In genomic region chr11:65788801-65789200, GRCh38 we compare ENCODE assay signal across 17 cellular contexts. TPM values are rescaled to one million over a fixed set of nuclear protein-coding genes. Genes with fewer than 3 reads are reported as not detected.
A peak's percentile ranks its signal among the peaks of the same experiment; 100 is the strongest.
DNase-seq lines count a peak whose midpoint lies in the region; ATAC-seq, FAIRE-seq and TF ChIP-seq lines count a peak whose summit lies in the region.
"Had no signal": no experiment of that assay in that cellular context is flagged by ENCODE, and none has a peak within 500 bp of the region (broad histone marks: within the 10 kb centered on the region; RNA-seq: fewer than 3 reads in every experiment).

No MANE protein-coding gene starts in this region.

- peaks cover 9 to 10% of the 10 kb centered on the region in 2 donors for H3K27me3 ChIP-seq in breast epithelium
- H3K27me3 ChIP-seq in mammary epithelial cell (ENCODE audit: insufficient read depth, low read length), result no peaks in the 10 kb centered on the region
- H3K27me3 ChIP-seq in colonic mucosa, result peaks cover 15% of the 10 kb centered on the region
- H3K27me3 ChIP-seq in mucosa of stomach (ENCODE audit: control insufficient read depth, insufficient read depth, low read length), result peaks cover 22% of the 10 kb centered on the region
- peaks cover 38% of the 10 kb centered on the region for H3K27me3 ChIP-seq in transverse colon
- H3K27me3 ChIP-seq in SJCRH30, result peaks cover 32% of the 10 kb centered on the region
- peaks cover 29% of the 10 kb centered on the region for H3K27me3 ChIP-seq in CD8-positive, alpha-beta T cell (ENCODE audit: insufficient read depth, low read length)

- H3K4me2 ChIP-seq in mammary epithelial cell (ENCODE audit: insufficient read depth, low read depth, low read length), result no peak overlapping the region

- no peaks in the 10 kb centered on the region for H3K9me3 ChIP-seq in breast epithelium
- no peaks in the 10 kb centered on the region for H3K9me3 ChIP-seq in mammary epithelial cell (replicated peaks; ENCODE audit: insufficient read depth, low read length)
- no peaks in the 10 kb centered on the region for H3K9me3 ChIP-seq in colonic mucosa
- H3K9me3 ChIP-seq in mucosa of stomach (ENCODE audit: control insufficient read depth, low read length), result no peaks in the 10 kb centered on the region
- H3K9me3 ChIP-seq in transverse colon, result no peaks in the 10 kb centered on the region
- H3K9me3 ChIP-seq in SJCRH30 (replicated peaks), result no peaks in the 10 kb centered on the region
- no peaks in the 10 kb centered on the region for H3K9me3 ChIP-seq in CD8-positive, alpha-beta T cell (ENCODE audit: low read length)
- H3K9me3 ChIP-seq: A549 had no signal

- no peak overlapping the region for H3K9ac ChIP-seq in mammary epithelial cell (ENCODE audit: insufficient read depth, low read length)
- peak overlapping the region; percentile 70 to 89 for H3K9ac ChIP-seq in colonic mucosa (ENCODE audit: low read depth in 2 of 2, low read length in 2 of 2)
- peak overlapping the region; percentile 53 for H3K9ac ChIP-seq in mucosa of stomach (ENCODE audit: low read length)

- H3K27ac Mint-ChIP-seq in CD8-positive, alpha-beta T cell, result no peak overlapping the region
- H3K27ac Mint-ChIP-seq: activated naive CD8-positive, alpha-beta T cell treated with anti-CD3 and anti-CD28 coated beads, Interleukin-2, amount 10 ng/mL, durations not matched to agents 7 days and 5 days had no signal

- H3K4me1 Mint-ChIP-seq in CD8-positive, alpha-beta T cell (ENCODE audit: low read depth), result peaks cover 18% of the 10 kb centered on the region

- no peak for DNase-seq in breast epithelium (ENCODE audit: low spot score in 2 of 2)
- DNase-seq in mammary epithelial cell, result no peak
- DNase-seq in colonic mucosa, result peak; percentile 30
- DNase-seq in transverse colon, result no peak
- no peak for DNase-seq in GM19239 (ENCODE audit: insufficient read length, low spot score)
- DNase-seq in SJCRH30, result no peak
- DNase-seq in CD8-positive, alpha-beta T cell, result no peak
- DNase-seq: activated CD4-positive, alpha-beta T cell treated with anti-CD3 and anti-CD28 coated beads for 36 hours; activated naive CD8-positive, alpha-beta T cell treated with anti-CD3 and anti-CD28 coated beads, Interleukin-2, amount 10 ng/mL, durations not matched to agents 7 days and 5 days; activated T-cell treated with anti-CD3 and anti-CD28 coated beads for 4 hours; foreskin melanocyte; mesenchymal stem cell; NCI-H2081 had no signal

- 57% methylated on average over 1 of the region's 6 CpGs for WGBS in mammary epithelial cell (ENCODE audit: low coverage, missing lambda C conversion rate)
- WGBS in transverse colon (ENCODE audit: low coverage in 1 of 2), 2 donors, result 25 to 28% methylated on average over 2 to 6 of the region's 6 CpGs

- POLR2A ChIA-PET in CD8-positive, alpha-beta T cell (lab: Charles Lee), result no interaction called here

- peaks cover 38% of the 10 kb centered on the region for H3K27me3 Mint-ChIP-seq in CD8-positive, alpha-beta T cell (ENCODE audit: low read depth)

- H3K4me3 ChIP-seq in breast epithelium (peak overlapping the region in 2 of 3 donors; percentile 53 to 73), mammary epithelial cell (replicated peaks in 1 of 3; ENCODE audit: insufficient read depth in 1 of 3, low read depth in 2 of 3, low read length in 3 of 3) (no peak overlapping the region), colonic mucosa (peak overlapping the region; percentile 61), mucosa of stomach (ENCODE audit: low read length) (peak overlapping the region; percentile 36), transverse colon (peak overlapping the region in 3 of 4 donors; percentile 50 to 70 (median 59)), SJCRH30 (no peak overlapping the region)
- no peak overlapping the region for H3K4me3 ChIP-seq in CD8-positive, alpha-beta T cell (ENCODE audit: low read depth, low read length)

- H3K79me2 ChIP-seq in mammary epithelial cell (ENCODE audit: insufficient read depth, low read length), result peaks cover 16% of the 10 kb centered on the region

- intact Hi-C loops in breast epithelium (cut with DNase I; ENCODE audit: low total_unique reads) (no loop called here), mammary epithelial cell (cut with micrococcal nuclease) (no loop called here), colonic mucosa (cut with DNase I) (no loop called here), transverse colon (cut with DNase I; ENCODE audit: low total_unique reads) (no loop called here)
- intact Hi-C loops in CD8-positive, alpha-beta T cell (cut with DNase I, micrococcal nuclease), result loop anchor here in 1 of 2 experiments (10.0 kb wide), 1 partner anchor 244 kb away; no protein-coding TSS in a partner anchor

- no peak overlapping the region for H2AFZ ChIP-seq in mammary epithelial cell (ENCODE audit: low read depth, low read length)

- no peak for ATAC-seq in CD8-positive, alpha-beta T cell
- ATAC-seq: activated CD4-positive, alpha-beta T cell treated with anti-CD3 and anti-CD28 coated beads for 36 hours had no signal

- no TSS peak for BruUV-seq in mammary epithelial cell (replicated peaks; lab: Mats Ljungman, UMichigan)

- no peak for TF ChIP-seq CTCF in breast epithelium (IDR thresholded peaks at IDR 0.05)
- no peak for TF ChIP-seq CTCF in mammary epithelial cell (conservative IDR thresholded peaks at IDR 0.05 in 1 of 2, IDR thresholded peaks at IDR 0.05 in 1 of 2; ENCODE audit: extremely low read depth in 1 of 2, insufficient read depth in 1 of 2, low read depth in 1 of 2, low read length in 2 of 2)
- TF ChIP-seq CTCF in colonic mucosa (IDR thresholded peaks at IDR 0.05), result no peak
- no peak for TF ChIP-seq CTCF in transverse colon (IDR thresholded peaks at IDR 0.05)
- no peak for TF ChIP-seq CTCF in CD8-positive, alpha-beta T cell (IDR thresholded peaks at IDR 0.05)

- dilution Hi-C loops in mammary epithelial cell (cut with HindIII; ENCODE audit: low sequenced_read_pairs), result no loop called here

- TF ChIP-seq EP300 in transverse colon (IDR thresholded peaks at IDR 0.05; ENCODE audit: low read depth), result no peak

- no peaks in the 10 kb centered on the region for H4K20me1 ChIP-seq in mammary epithelial cell (ENCODE audit: insufficient read depth, low read length)

- peak overlapping the region; percentile 61 to 79 for H3K27ac ChIP-seq in breast epithelium
- H3K27ac ChIP-seq in mammary epithelial cell (ENCODE audit: insufficient read depth, low read depth, low read length), result no peak overlapping the region
- H3K27ac ChIP-seq in colonic mucosa, result peak overlapping the region; percentile 87
- peak overlapping the region; percentile 80 to 93 (median 86) for H3K27ac ChIP-seq in transverse colon
- no peak overlapping the region for H3K27ac ChIP-seq in SJCRH30
- no peak overlapping the region for H3K27ac ChIP-seq in CD8-positive, alpha-beta T cell (ENCODE audit: low read depth, low read length)
- H3K27ac ChIP-seq: A549 had no signal

- CTCF ChIA-PET in mammary epithelial cell (lab: Charles Lee; ENCODE audit: low non-redundant PET), result no interaction called here
- CTCF ChIA-PET in CD8-positive, alpha-beta T cell (lab: Charles Lee), result interaction anchor here (1.1 to 7.3 kb wide), 3 partner anchors 9 to 28 kb away, joined by 3 to 44 read pairs (median 6); partner anchors contain the start of gene AP5B1

- H3K9me3 Mint-ChIP-seq in CD8-positive, alpha-beta T cell, result no peaks in the 10 kb centered on the region
- H3K9me3 Mint-ChIP-seq: activated naive CD8-positive, alpha-beta T cell treated with anti-CD3 and anti-CD28 coated beads, Interleukin-2, amount 10 ng/mL, durations not matched to agents 7 days and 5 days had no signal

- H3K36me3 ChIP-seq in breast epithelium, result no peaks in the 10 kb centered on the region
- no peaks in the 10 kb centered on the region for H3K36me3 ChIP-seq in mammary epithelial cell (ENCODE audit: insufficient read depth, low read length)
- no peaks in the 10 kb centered on the region for H3K36me3 ChIP-seq in colonic mucosa
- H3K36me3 ChIP-seq in mucosa of stomach (ENCODE audit: control insufficient read depth, insufficient read depth, low read length), result no peaks in the 10 kb centered on the region
- no peaks in the 10 kb centered on the region for H3K36me3 ChIP-seq in transverse colon
- no peaks in the 10 kb centered on the region for H3K36me3 ChIP-seq in SJCRH30
- no peaks in the 10 kb centered on the region for H3K36me3 ChIP-seq in CD8-positive, alpha-beta T cell (ENCODE audit: insufficient read depth, low read length)

- FAIRE-seq in GM19239 (lab: Jason Lieb, UNC), result no peak
- FAIRE-seq: A549 had no signal

- in situ Hi-C loops in mammary epithelial cell (cut with MboI; ENCODE audit: low sequenced_read_pairs in 2 of 2), result no loop called here
- in situ Hi-C loops in transverse colon (cut with MboI; ENCODE audit: low pct_ligation_motif_present in 1 of 4, low pct_unique_long_range_greater_than_20kb in 1 of 4, low sequenced_read_pairs in 3 of 4), result no loop called here

- peaks cover 8 to 30% of the 10 kb centered on the region in 2 donors for H3K4me1 ChIP-seq in breast epithelium
- peaks cover 59% of the 10 kb centered on the region for H3K4me1 ChIP-seq in mammary epithelial cell (ENCODE audit: insufficient read depth, low read length)
- peaks cover 39% of the 10 kb centered on the region for H3K4me1 ChIP-seq in colonic mucosa
- peaks cover 69% of the 10 kb centered on the region for H3K4me1 ChIP-seq in mucosa of stomach (ENCODE audit: control insufficient read depth, insufficient read depth, low read length)
- peaks cover 17 to 71% (median 59%) of the 10 kb centered on the region in 4 donors for H3K4me1 ChIP-seq in transverse colon
- H3K4me1 ChIP-seq in SJCRH30, result no peaks in the 10 kb centered on the region
- H3K4me1 ChIP-seq in CD8-positive, alpha-beta T cell (ENCODE audit: insufficient read depth, low read length), result peaks cover 39% of the 10 kb centered on the region

- TF ChIP-seq POLR2A in breast epithelium (IDR thresholded peaks at IDR 0.05) (no peak), transverse colon (IDR thresholded peaks at IDR 0.05) (peak; percentile 21)

- no peak overlapping the region for H3K4me3 Mint-ChIP-seq in CD8-positive, alpha-beta T cell

- H3K36me3 Mint-ChIP-seq in CD8-positive, alpha-beta T cell, result no peaks in the 10 kb centered on the region

RNA-seq across cellular contexts. Expression of gene OVOL1, which starts 1.9 kb away (rescaled TPM):
- total RNA-seq in breast epithelium (1 to 10 TPM in 2 of 3 donors, not detected in 1; 3.6 to 5.1 TPM), mammary epithelial cell (1 to 10 TPM; 2.7 to 3.0 TPM), colonic mucosa (10 to 100 TPM; 29.0 to 32.9 TPM), transverse colon (10 to 100 TPM; 19.9 to 44.8 (median 33.8) TPM)
- polyA plus RNA-seq in mammary epithelial cell, result 2.3 TPM
- polyA minus RNA-seq in mammary epithelial cell, result 0.47 TPM
- total RNA-seq in SJCRH30 (2014; rRNA removed; shearing (Covaris generic)), result not detected in 2 replicates
- total RNA-seq in CD8-positive, alpha-beta T cell, result under 1 TPM; 0.31 to 0.33 TPM
- total RNA-seq: cardiac septum, M059J had no signal
- polyA plus RNA-seq: A549 had no signal

RNA-seq across cellular contexts. Expression of gene AP5B1, which starts 8.0 kb away (rescaled TPM):
- total RNA-seq in breast epithelium (10 to 100 TPM; 15.5 to 19.3 (median 17.6) TPM), mammary epithelial cell (10 to 100 TPM; 10.5 to 14.5 TPM), colonic mucosa (10 to 100 TPM; 17.6 to 20.1 TPM), transverse colon (10 to 100 TPM; 24.9 to 33.7 (median 28.2) TPM)
- 5.6 TPM for polyA plus RNA-seq in mammary epithelial cell
- 5.8 TPM for polyA minus RNA-seq in mammary epithelial cell
- total RNA-seq in SJCRH30 (2014; rRNA removed; shearing (Covaris generic)), result 1.8 and 2.0 TPM in 2 replicates
- total RNA-seq in CD8-positive, alpha-beta T cell, result 10 to 100 TPM; 12.8 to 13.0 TPM

RNA-seq across cellular contexts. Expression of gene SNX32, which starts 45.0 kb away (rescaled TPM):
- 1 to 10 TPM in 1 of 3 donors, under 1 TPM in 2; 0.15 to 2.3 (median 0.48) TPM for total RNA-seq in breast epithelium
- 1 to 10 TPM in 1 of 2 donors, under 1 TPM in 1; 0.85 to 1.5 TPM for total RNA-seq in mammary epithelial cell
- polyA plus RNA-seq in mammary epithelial cell, result 0.15 TPM
- not detected for polyA minus RNA-seq in mammary epithelial cell
- 1 to 10 TPM; 1.6 to 1.9 TPM for total RNA-seq in colonic mucosa
- 10 to 100 TPM in 1 of 4 donors, 1 to 10 TPM in 1, under 1 TPM in 1, not detected in 1; 0.60 to 10.0 (median 1.6) TPM for total RNA-seq in transverse colon
- total RNA-seq in SJCRH30 (2014; rRNA removed; shearing (Covaris generic)), result 0.04 TPM in 1 of 2 replicates, not detected in the other
- total RNA-seq in CD8-positive, alpha-beta T cell, result under 1 TPM; 0.52 to 0.69 TPM
- total RNA-seq: M059J had no signal

Comparison
In these comparisons a context has a peak if more than half of its experiments do, and no peak if none do; other contexts are left out.
1. H3K27ac ChIP-seq: peak in breast epithelium (2 of 2), colonic mucosa (single experiment) and transverse colon (4 of 4); none in mammary epithelial cell (single experiment), SJCRH30 (single experiment) and CD8-positive, alpha-beta T cell (single experiment).
2. H3K4me3 ChIP-seq: peak in breast epithelium (2 of 3), colonic mucosa (single experiment), mucosa of stomach (single experiment) and transverse colon (3 of 4); none in mammary epithelial cell (0 of 3), SJCRH30 (single experiment) and CD8-positive, alpha-beta T cell (single experiment).